Comparison of ENCODE assay signal across 1 cellular context in genomic region chr1:1996207-1996651, GRCh38.
A peak's percentile ranks its signal among the peaks of the same experiment; 100 is the strongest.
TF ChIP-seq lines count a peak whose summit lies in the region.

No MANE protein-coding gene starts in this region.

TF ChIP-seq in K562, 482 proteins besides CTCF, POLR2A, EP300 and RAD21 (continued from another document and continues in another):
- TF ChIP-seq ZBTB40 (IDR thresholded peaks at IDR 0.05) (peak; percentile 50; the same call in 1 of the 2 replicates), ZBTB40 (CRISPR knock-in tag; IDR thresholded peaks at IDR 0.05) (no peak), ZNF644 (tag; IDR thresholded peaks at IDR 0.05; ENCODE audit: low read depth) (peak; percentile 50; the same call in 1 of the 2 replicates), ATF7 (IDR thresholded peaks at IDR 0.05) (peak; percentile 85), CSDE1 (IDR thresholded peaks at IDR 0.05) (no peak), CTBP1 (IDR thresholded peaks at IDR 0.05; ENCODE audit: borderline replicate concordance) (peak; percentile 43), POLR2G (IDR thresholded peaks at IDR 0.05; ENCODE audit: low read depth, low read length) (no peak), HIVEP1 (CRISPR knock-in tag; IDR thresholded peaks at IDR 0.05) (0 out of 2 replicates have a peak, but pooled peaks have one; percentile 17), PRMT5 (CRISPR knock-in tag; IDR thresholded peaks at IDR 0.05) (no peak), ZNF165 (CRISPR knock-in tag; IDR thresholded peaks at IDR 0.05; ENCODE audit: borderline replicate concordance) (no peak), MLLT1 (IDR thresholded peaks at IDR 0.05) (no peak), CBX2 (IDR thresholded peaks at IDR 0.05; ENCODE audit: insufficient read depth, low read length, poor library complexity, severe bottlenecking) (no peak), DNMT1 (IDR thresholded peaks at IDR 0.05) (no peak), TBP (optimal IDR thresholded peaks at IDR 0.05; ENCODE audit: low read depth, low read length) (no peak), TCF7L2 (IDR thresholded peaks at IDR 0.05; ENCODE audit: low read depth, low read length) (no peak), ZNF263 (CRISPR knock-in tag; IDR thresholded peaks at IDR 0.05; ENCODE audit: borderline replicate concordance) (no peak), NFE2L1 (tag; IDR thresholded peaks at IDR 0.05; ENCODE audit: borderline replicate concordance, low read depth) (no peak), SOX6 (IDR thresholded peaks at IDR 0.05) (no peak; the same call in 1 of the 2 replicates), EZH2 (IDR thresholded peaks at IDR 0.05; ENCODE audit: borderline replicate concordance, low read depth, low read length) (no peak), PRPF4 (IDR thresholded peaks at IDR 0.05; ENCODE audit: insufficient read depth, low read depth, low read length, poor library complexity, severe bottlenecking) (no peak), ZNF282 (CRISPR knock-in tag; IDR thresholded peaks at IDR 0.05) (no peak), NR2C1 (IDR thresholded peaks at IDR 0.05) (no peak), NR2C1 (tag; IDR thresholded peaks at IDR 0.05) (peak; percentile 13; the same call in 1 of the 2 replicates), ZNF57 (CRISPR knock-in tag; IDR thresholded peaks at IDR 0.05) (no peak), SRSF9 (IDR thresholded peaks at IDR 0.05; ENCODE audit: borderline replicate concordance, low read depth, low read length) (no peak), PATZ1 (CRISPR knock-in tag; IDR thresholded peaks at IDR 0.05; ENCODE audit: borderline replicate concordance) (no peak), ZNF239 (CRISPR knock-in tag; IDR thresholded peaks at IDR 0.05) (peak; percentile 17; the same call in 1 of the 2 replicates), MAZ (CRISPR knock-in tag; conservative IDR thresholded peaks at IDR 0.05 in 1 of 2, IDR thresholded peaks at IDR 0.05 in 1 of 2) (0 out of 4 replicates have a peak, but pooled peaks of 1 of the 2 experiments have one; percentile 13), ZBTB9 (CRISPR knock-in tag; IDR thresholded peaks at IDR 0.05) (no peak), ZZZ3 (IDR thresholded peaks at IDR 0.05) (no peak), TAF9B (IDR thresholded peaks at IDR 0.05; ENCODE audit: partially characterized antibody) (no peak), MGA (IDR thresholded peaks at IDR 0.05) (peak; percentile 83)
